ENCODE assay signal across 8 cellular contexts in the genomic region with DNA sequence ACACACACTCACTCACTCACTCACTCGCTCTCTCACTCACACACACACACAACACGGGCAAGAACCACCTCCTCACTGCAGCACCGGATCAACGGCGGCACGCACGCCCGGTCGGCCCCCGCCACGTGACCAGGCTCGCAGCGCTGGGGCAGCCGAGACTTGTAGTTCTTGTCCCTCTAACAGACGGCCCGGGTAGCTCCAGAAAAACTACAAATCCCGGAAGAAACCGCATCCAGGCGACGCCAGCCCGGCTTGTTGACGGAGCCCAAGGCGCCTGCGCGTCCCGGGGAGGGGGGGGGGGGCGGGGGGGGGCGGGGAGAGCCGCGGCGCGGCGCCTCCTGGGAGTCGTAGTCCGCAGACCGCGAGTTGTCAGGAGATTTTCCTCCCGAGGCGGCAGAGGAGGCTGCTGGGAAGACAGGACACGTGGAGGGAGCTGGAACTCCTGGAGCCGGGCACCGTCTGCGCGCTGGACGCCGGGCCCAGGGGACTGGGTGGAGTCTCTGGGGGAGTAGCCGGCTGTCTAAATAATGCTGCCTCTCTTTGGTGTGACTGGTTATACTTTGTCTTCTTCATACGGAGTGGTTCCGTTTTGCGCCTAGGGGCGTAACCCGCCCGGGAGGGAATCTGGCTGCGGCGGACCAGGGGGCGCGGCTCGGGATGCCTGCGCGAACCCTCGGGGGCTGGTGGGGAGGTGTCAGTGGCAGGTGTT. TPM values are rescaled to one million over a fixed set of nuclear protein-coding genes. Genes with fewer than 3 reads are reported as not detected.
DNase-seq lines count a peak whose midpoint lies in the region; ATAC-seq and TF ChIP-seq lines count a peak whose summit lies in the region.

Gene MAX (minus strand): TSS at position 77 of the 709 bp plus-strand sequence. CDS start 178 bp downstream, outside the sequence.

- peaks cover 11 to 25% (median 17%) of the 10 kb centered on the region in 11 experiments; a peak in 19 of 22 replicates for H3K36me3 ChIP-seq in BLaER1 treated with 17β-estradiol and CSF1 and Interleukin-3, amounts not matched to agents 10 nM and 100 nM
- H3K36me3 ChIP-seq in left lung, result peaks cover 0 to 11% of the 10 kb centered on the region in 2 donors

- no peaks in the 10 kb centered on the region for H3K27me3 ChIP-seq in BLaER1 treated with 17β-estradiol and CSF1 and Interleukin-3, amounts not matched to agents 10 nM and 100 nM
- H3K27me3 ChIP-seq in left lung, result no peaks in the 10 kb centered on the region

- DNase-seq in NCI-H748 treated with DMSO at 0.1 percent for 48 hours (lab: John Stamatoyannopoulos, UW) (peak; percentile 95), dermis blood vessel endothelial cell (peak; percentile 99), left lung (peak; percentile 99 to 100)
- peak; percentile 97 to 98 for DNase-seq in activated CD4-positive, alpha-beta T cell treated with anti-CD3 and anti-CD28 coated beads, Interleukin-2, amount 50 U/mL, for 4 hours
- peak; percentile 93 to 94 for DNase-seq in stimulated activated CD4-positive, alpha-beta T cell treated with anti-CD3 and anti-CD28 coated beads, Interleukin-2, amount 100 ng/mL, for 48 hours

- ATAC-seq in GM19351 (IDR thresholded peaks at IDR 0.05; ENCODE audit: unreplicated experiment) (peak; percentile 86), HG03521 (IDR thresholded peaks at IDR 0.05; ENCODE audit: unreplicated experiment) (peak; percentile 88), left lung (peak; percentile 95)

- peaks cover 3 to 38% (median 15%) of the 10 kb centered on the region in 11 experiments; a peak in 16 of 22 replicates for H4K20me1 ChIP-seq in BLaER1 treated with 17β-estradiol and CSF1 and Interleukin-3, amounts not matched to agents 10 nM and 100 nM

- peak within 1 kb of the TSS; percentile 88 to 97 (median 92) for H3K27ac ChIP-seq in BLaER1 treated with 17β-estradiol and CSF1 and Interleukin-3, amounts not matched to agents 10 nM and 100 nM
- H3K27ac ChIP-seq in left lung, result peak within 1 kb of the TSS; percentile 91 to 98

- H3K4me3 ChIP-seq in BLaER1 treated with 17β-estradiol and CSF1 and Interleukin-3, amounts not matched to agents 10 nM and 100 nM, result peak within 1 kb of the TSS; percentile 93 to 100 (median 99)
- H3K4me3 ChIP-seq in left lung, result peak within 1 kb of the TSS; percentile 83 to 97

- intact Hi-C loops in left lung (cut with DNase I), result no loop called here

- peaks cover 47 to 81% (median 63%) of the 10 kb centered on the region in 10 experiments for H3K4me1 ChIP-seq in BLaER1 treated with 17β-estradiol and CSF1 and Interleukin-3, amounts not matched to agents 10 nM and 100 nM
- peaks cover 19 to 42% of the 10 kb centered on the region in 2 donors for H3K4me1 ChIP-seq in left lung

- no peaks in the 10 kb centered on the region for H3K9me3 ChIP-seq in BLaER1 treated with 17β-estradiol and CSF1 and Interleukin-3, amounts not matched to agents 10 nM and 100 nM (replicated peaks in 1 of 11)
- H3K9me3 ChIP-seq in left lung, result no peaks in the 10 kb centered on the region

- H3K4me2 ChIP-seq in BLaER1 treated with 17β-estradiol and CSF1 and Interleukin-3, amounts not matched to agents 10 nM and 100 nM, result peak within 1 kb of the TSS; percentile 79 to 95 (median 93)

- TF ChIP-seq CTCF in left lung (IDR thresholded peaks at IDR 0.05), result no peak

- H3K9ac ChIP-seq in BLaER1 treated with 17β-estradiol and CSF1 and Interleukin-3, amounts not matched to agents 10 nM and 100 nM, result peak within 1 kb of the TSS; percentile 93 to 98 (median 96)

RNA-seq across cellular contexts. Expression of gene MAX, which starts in this region (rescaled TPM):
- 35.6 and 50.9 TPM in 2 replicates for total RNA-seq in dermis blood vessel endothelial cell
- 10 to 100 TPM; 87.2 to 96.5 TPM for total RNA-seq in left lung

Comparison
In these comparisons a context has a peak if more than half of its experiments do, and no peak if none do; other contexts are left out.
1. Peak in every context shown above with its lines: DNase-seq, ATAC-seq, H3K4me3 ChIP-seq and H3K27ac ChIP-seq.